1 cellular context compared by ENCODE assay signal in the genomic region with DNA sequence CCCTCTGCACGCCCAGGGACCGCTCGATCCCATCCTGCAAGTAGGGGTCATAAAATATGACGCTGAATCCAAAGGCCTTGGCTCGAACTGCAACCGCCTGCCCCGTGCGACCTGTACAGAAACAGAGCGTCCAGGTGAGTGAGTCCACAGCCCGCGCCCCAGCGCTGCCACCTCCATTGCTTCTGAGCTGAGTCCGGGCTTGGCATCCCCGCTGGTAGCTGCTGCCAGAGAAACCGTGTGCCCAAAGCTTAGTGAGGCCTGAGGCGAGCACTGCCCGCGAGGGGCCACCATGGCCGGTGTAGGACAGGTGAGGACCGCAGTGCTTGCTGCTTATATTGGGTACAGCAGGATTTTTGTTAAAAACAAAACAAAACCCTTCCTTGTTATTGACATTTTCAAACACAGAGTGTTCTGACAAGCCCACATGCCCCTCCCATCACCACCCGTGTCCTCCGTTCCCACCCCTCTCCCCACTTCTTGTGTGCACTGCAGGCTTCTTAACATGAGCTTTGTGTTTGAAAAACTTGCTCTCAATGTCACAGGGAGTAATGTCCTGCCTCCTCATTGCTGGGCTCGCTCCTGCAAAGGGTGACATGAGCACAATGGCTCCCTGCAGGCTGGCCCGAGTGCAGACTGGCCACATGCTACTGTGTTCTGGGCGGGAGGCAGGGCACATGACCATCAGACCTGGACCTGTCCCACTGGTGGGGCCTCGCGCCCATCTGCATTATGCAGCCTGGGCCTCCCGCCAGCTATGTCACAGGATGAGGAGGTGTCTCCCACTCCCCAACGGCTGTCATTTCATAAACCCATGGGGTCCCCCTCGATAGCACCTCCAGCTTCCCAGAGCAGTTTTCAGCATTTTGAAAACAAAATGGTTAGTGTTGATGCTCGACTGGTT.
TF ChIP-seq lines count a peak whose summit lies in the region.

No MANE protein-coding gene starts in this region.

TF ChIP-seq in GM23338, 12 proteins besides CTCF, POLR2A, EP300 and RAD21:
- no peak for TF ChIP-seq ZNF114 (CRISPR knock-in tag; IDR thresholded peaks at IDR 0.05)
- TF ChIP-seq, protein P1, sequence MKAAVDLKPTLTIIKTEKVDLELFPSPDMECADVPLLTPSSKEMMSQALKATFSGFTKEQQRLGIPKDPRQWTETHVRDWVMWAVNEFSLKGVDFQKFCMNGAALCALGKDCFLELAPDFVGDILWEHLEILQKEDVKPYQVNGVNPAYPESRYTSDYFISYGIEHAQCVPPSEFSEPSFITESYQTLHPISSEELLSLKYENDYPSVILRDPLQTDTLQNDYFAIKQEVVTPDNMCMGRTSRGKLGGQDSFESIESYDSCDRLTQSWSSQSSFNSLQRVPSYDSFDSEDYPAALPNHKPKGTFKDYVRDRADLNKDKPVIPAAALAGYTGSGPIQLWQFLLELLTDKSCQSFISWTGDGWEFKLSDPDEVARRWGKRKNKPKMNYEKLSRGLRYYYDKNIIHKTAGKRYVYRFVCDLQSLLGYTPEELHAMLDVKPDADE (IDR thresholded peaks at IDR 0.05): no peak
